Comparison of ENCODE assay signal across 9 cellular contexts in the genomic region with DNA sequence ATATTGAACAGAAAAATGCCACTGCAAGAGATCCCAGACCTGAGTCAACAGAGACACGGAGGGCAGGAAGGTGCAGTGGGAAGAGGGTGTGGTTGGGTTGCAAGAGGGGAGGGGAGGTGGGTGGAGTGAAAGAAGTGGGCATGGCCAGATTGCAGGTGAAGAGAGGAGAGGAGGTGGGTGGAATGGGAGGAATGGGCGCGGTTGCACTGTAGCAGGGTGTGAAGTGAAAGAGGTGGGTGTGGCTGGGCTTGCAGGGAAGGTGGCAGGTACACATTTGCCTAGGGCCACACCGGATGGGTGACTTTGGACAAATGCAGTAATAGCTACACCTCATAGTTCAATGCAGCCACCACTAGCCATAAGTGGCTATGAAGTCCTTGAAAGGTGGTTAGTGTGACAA.
DNase-seq lines count a peak whose midpoint lies in the region; ATAC-seq and TF ChIP-seq lines count a peak whose summit lies in the region.
"Had no signal": no experiment of that assay in that cellular context is flagged by ENCODE, and none has a peak within 500 bp of the region (broad histone marks: within the 10 kb centered on the region; RNA-seq: fewer than 3 reads in every experiment).

No MANE protein-coding gene starts in this region.

- peak; percentile 63 for DNase-seq in activated effector memory CD4-positive, alpha-beta T cell treated with anti-CD3 and anti-CD28 coated beads, Interleukin-2, amount 50 U/mL, for 16 hours
- DNase-seq in activated effector memory CD4-positive, alpha-beta T cell treated with Interleukin-2 at 50 U/mL for 16 hours, result no peak
- no peak for DNase-seq in activated B cell treated with CpG ODN at 0.5 μM for 24 hours
- DNase-seq in NCI-H1436 treated with DMSO at 0.1 percent for 48 hours (lab: John Stamatoyannopoulos, UW), result no peak
- DNase-seq in ureter (ENCODE audit: low spot score), result no peak
- no peak for DNase-seq in NOMO-1 treated with dmso at 0.1 percent for 144 hours (lab: John Stamatoyannopoulos, UW; ENCODE audit: unreplicated experiment)
- DNase-seq: brain microvascular endothelial cell had no signal

- H3K36me3 Mint-ChIP-seq in activated B cell treated with CpG ODN at 0.5 μM for 24 hours (ENCODE audit: low read depth), result no peaks in the 10 kb centered on the region
- peaks cover 5% of the 10 kb centered on the region for H3K36me3 Mint-ChIP-seq in stimulated activated memory B cell treated with anti-CD40 and anti-IgM and Interleukin-4, amounts not matched to agents 10 μg/mL and 1 μg/mL and 100 μg/mL, for 72 hours

- no peak for TF ChIP-seq CTCF in activated B cell treated with CpG ODN at 0.5 μM for 24 hours (IDR thresholded peaks at IDR 0.05)

- H3K9me3 Mint-ChIP-seq in activated B cell treated with CpG ODN at 0.5 μM for 24 hours, result no peaks in the 10 kb centered on the region
- no peaks in the 10 kb centered on the region for H3K9me3 Mint-ChIP-seq in stimulated activated memory B cell treated with anti-CD40 and anti-IgM and Interleukin-4, amounts not matched to agents 10 μg/mL and 1 μg/mL and 100 μg/mL, for 72 hours

- ATAC-seq in HG03045 (IDR thresholded peaks at IDR 0.05; ENCODE audit: unreplicated experiment), result peak; percentile 53
- ATAC-seq in activated B cell treated with CpG ODN at 0.5 μM for 24 hours (ENCODE audit: low read depth), result no peak
- ATAC-seq in stimulated activated memory B cell treated with anti-CD40 and anti-IgM and Interleukin-4, amounts not matched to agents 10 μg/mL and 1 μg/mL and 100 μg/mL, for 72 hours, result peak; percentile 65

- H3K4me1 Mint-ChIP-seq in activated B cell treated with CpG ODN at 0.5 μM for 24 hours, result peaks cover 74% of the 10 kb centered on the region
- H3K4me1 Mint-ChIP-seq in stimulated activated memory B cell treated with anti-CD40 and anti-IgM and Interleukin-4, amounts not matched to agents 10 μg/mL and 1 μg/mL and 100 μg/mL, for 72 hours, result peaks cover 79% of the 10 kb centered on the region

- intact Hi-C loops in activated B cell treated with CpG ODN at 0.5 μM for 24 hours (cut with micrococcal nuclease), result no loop called here

- no peaks in the 10 kb centered on the region for H3K27me3 Mint-ChIP-seq in activated B cell treated with CpG ODN at 0.5 μM for 24 hours
- no peaks in the 10 kb centered on the region for H3K27me3 Mint-ChIP-seq in stimulated activated memory B cell treated with anti-CD40 and anti-IgM and Interleukin-4, amounts not matched to agents 10 μg/mL and 1 μg/mL and 100 μg/mL, for 72 hours

- POLR2A ChIA-PET in activated B cell treated with CpG ODN at 0.5 μM for 24 hours (lab: Charles Lee), result interaction anchor here (0.7 kb wide), 1 partner anchor 304 kb away, joined by 6 read pairs; no protein-coding TSS in a partner anchor

- CTCF ChIA-PET in activated B cell treated with CpG ODN at 0.5 μM for 24 hours (lab: Charles Lee), result interaction anchor here (1.0 kb wide), 1 partner anchor 14 kb away, joined by 3 read pairs; no protein-coding TSS in a partner anchor

- peak overlapping the region; percentile 56 for H3K4me3 Mint-ChIP-seq in activated B cell treated with CpG ODN at 0.5 μM for 24 hours
- H3K4me3 Mint-ChIP-seq in stimulated activated memory B cell treated with anti-CD40 and anti-IgM and Interleukin-4, amounts not matched to agents 10 μg/mL and 1 μg/mL and 100 μg/mL, for 72 hours, result peak overlapping the region; percentile 22

- H3K27ac Mint-ChIP-seq in activated B cell treated with CpG ODN at 0.5 μM for 24 hours, result peak overlapping the region; percentile 87
- peak overlapping the region; percentile 90 for H3K27ac Mint-ChIP-seq in stimulated activated memory B cell treated with anti-CD40 and anti-IgM and Interleukin-4, amounts not matched to agents 10 μg/mL and 1 μg/mL and 100 μg/mL, for 72 hours
